In the genomic region with DNA sequence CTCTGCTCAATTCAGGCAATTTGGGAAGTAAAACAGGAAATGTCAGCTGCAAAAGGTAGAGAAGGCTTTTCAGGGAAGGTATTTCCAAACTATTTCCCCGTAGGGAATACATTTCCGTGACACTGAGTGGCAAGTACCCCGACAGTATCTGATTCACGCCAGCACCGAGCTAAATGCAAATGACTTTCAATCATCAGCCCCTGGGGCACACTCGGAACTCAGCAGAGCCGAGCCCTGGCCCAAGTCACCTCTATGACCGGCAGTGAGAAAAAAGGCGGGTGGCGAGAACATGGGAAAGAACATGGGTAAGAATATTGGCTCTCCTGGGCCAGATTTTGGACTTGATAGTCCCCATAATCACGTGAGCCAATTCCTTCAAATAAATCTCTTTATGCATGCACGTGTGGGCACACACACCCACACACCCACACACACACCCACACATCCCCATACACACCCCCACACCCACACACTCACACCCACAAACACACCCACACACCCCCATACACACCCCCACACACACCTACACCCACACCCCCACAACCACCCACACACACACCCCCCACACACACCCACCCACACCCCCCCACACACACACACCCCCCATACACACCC, we compare ENCODE assay signal across 31 cellular contexts. TPM values are rescaled to one million over a fixed set of nuclear protein-coding genes. Genes with fewer than 3 reads are reported as not detected.
DNase-seq lines count a peak whose midpoint lies in the region; ATAC-seq and TF ChIP-seq lines count a peak whose summit lies in the region.
"Had no signal": no experiment of that assay in that cellular context is flagged by ENCODE, and none has a peak within 500 bp of the region (broad histone marks: within the 10 kb centered on the region; RNA-seq: fewer than 3 reads in every experiment).

No MANE protein-coding gene starts in this region.

- no peaks in the 10 kb centered on the region for H3K36me3 Mint-ChIP-seq in GM23338 (ENCODE audit: low read depth)
- H3K36me3 Mint-ChIP-seq: CD14-positive monocyte; naive thymus-derived CD8-positive, alpha-beta T cell had no signal

- no peaks in the 10 kb centered on the region for H3K9me3 Mint-ChIP-seq in GM23338
- H3K9me3 Mint-ChIP-seq: naive thymus-derived CD8-positive, alpha-beta T cell; T-helper 2 cell treated with Interferon-gamma antibody and Interleukin-4, amounts not matched to agents 5 μg/mL and 100 μg/mL, for 36 hours had no signal

- TF ChIP-seq CTCF in GM23338 (conservative IDR thresholded peaks at IDR 0.05; ENCODE audit: low read depth in 2 of 2) = no peak
- no peak for TF ChIP-seq CTCF in HL-60 (IDR thresholded peaks at IDR 0.05; ENCODE audit: insufficient read depth, low read length)
- no peak for TF ChIP-seq CTCF in foreskin keratinocyte (conservative IDR thresholded peaks at IDR 0.05)

- no peak overlapping the region for H3K27ac ChIP-seq in GM23338 (ENCODE audit: low read depth)
- H3K27ac ChIP-seq in HL-60 (replicated peaks) = peak overlapping the region; percentile 34
- H3K27ac ChIP-seq in foreskin keratinocyte = no peak overlapping the region
- H3K27ac ChIP-seq: adrenal gland, body of pancreas, prostate gland had no signal

- H4K20me1 ChIP-seq in GM23338 (replicated peaks; ENCODE audit: insufficient read depth) = no peaks in the 10 kb centered on the region

- no peaks in the 10 kb centered on the region for H3K36me3 ChIP-seq in GM23338 (ENCODE audit: insufficient read depth)
- H3K36me3 ChIP-seq: adrenal gland, prostate gland had no signal

- H3K27me3 Mint-ChIP-seq in GM23338 (ENCODE audit: insufficient read depth, low read depth, poor library complexity) = peaks cover 9% of the 10 kb centered on the region

- H3K4me3 ChIP-seq in GM23338 = no peak overlapping the region
- no peak overlapping the region for H3K4me3 ChIP-seq in HL-60 (replicated peaks; ENCODE audit: insufficient read depth, low read length)
- H3K4me3 ChIP-seq: adrenal gland, body of pancreas, lung, prostate gland had no signal

- DNase-seq in GM23338 (ENCODE audit: low spot score) (no peak), HL-60 (ENCODE audit: low read depth in 1 of 2, low spot score in 1 of 2) (no peak), foreskin keratinocyte (no peak), renal cortical epithelial cell (ENCODE audit: low read depth) (peak; percentile 40), NCI-H187 (lab: John Stamatoyannopoulos, UW) (no peak), foreskin melanocyte (no peak), NCI-H524 treated with DMSO at 0.1 percent for 48 hours (lab: John Stamatoyannopoulos, UW) (no peak), NCI-H146 (lab: John Stamatoyannopoulos, UW) (no peak)
- DNase-seq: activated CD8-positive, alpha-beta memory T cell treated with anti-CD3 and anti-CD28 coated beads for 24 hours; activated naive CD4-positive, alpha-beta T cell treated with Interleukin-2 at 50 U/mL for 16 hours; activated T-cell treated with anti-CD3 and anti-CD28 coated beads, Interleukin-2, amount 50 U/mL, for 1 hour; adrenal gland; body of pancreas; Calu3; DMS79 treated with DMSO at 0.1 percent for 48 hours; foreskin fibroblast; GF-D8; GOT3; Kasumi-1; kidney glomerular epithelial cell; NCI-H1417; NCI-H2081 treated with DMSO at 0.1 percent for 48 hours; NCI-H226; NCI-H69; SHP77 treated with DMSO at 0.1 percent for 48 hours; stimulated activated CD4-positive, alpha-beta T cell treated with anti-CD3 and anti-CD28 coated beads, Interleukin-4, amount 100 ng/mL, for 24 hours had no signal

- H3K79me2 ChIP-seq in GM23338 (replicated peaks; ENCODE audit: insufficient read depth) = no peaks in the 10 kb centered on the region; the same call in 1 of the 2 replicates

- peak; percentile 22 for ATAC-seq in GM23338
- peak; percentile 32 for ATAC-seq in foreskin keratinocyte
- ATAC-seq: body of pancreas; naive thymus-derived CD8-positive, alpha-beta T cell had no signal

- no peak overlapping the region for H2AFZ ChIP-seq in GM23338

- H3K27me3 ChIP-seq in GM23338 (ENCODE audit: insufficient read depth) (no peaks in the 10 kb centered on the region), HL-60 (ENCODE audit: insufficient read depth, poor library complexity, severe bottlenecking) (no peaks in the 10 kb centered on the region), foreskin keratinocyte (no peaks in the 10 kb centered on the region)
- H3K27me3 ChIP-seq: adrenal gland, body of pancreas had no signal

- H3K27ac Mint-ChIP-seq in GM23338 = peak overlapping the region; percentile 38; the same call in 1 of the 2 replicates
- H3K27ac Mint-ChIP-seq: CD14-positive monocyte; T-helper 2 cell treated with Interferon-gamma antibody and Interleukin-4, amounts not matched to agents 5 μg/mL and 100 μg/mL, for 36 hours had no signal

- no peaks in the 10 kb centered on the region for H3F3A ChIP-seq in GM23338 (replicated peaks; ENCODE audit: low read depth)

- no peaks in the 10 kb centered on the region for H3K9me2 ChIP-seq in GM23338 (ENCODE audit: insufficient read depth)

- H3K4me3 Mint-ChIP-seq in GM23338 = no peak overlapping the region
- H3K4me3 Mint-ChIP-seq: CD14-positive monocyte; naive thymus-derived CD8-positive, alpha-beta T cell; T-helper 2 cell treated with Interferon-gamma antibody and Interleukin-4, amounts not matched to agents 5 μg/mL and 100 μg/mL, for 36 hours had no signal

- no peak overlapping the region for H3K4me2 ChIP-seq in GM23338

- peaks cover 6% of the 10 kb centered on the region for H3K4me1 ChIP-seq in GM23338 (ENCODE audit: insufficient read depth)
- no peaks in the 10 kb centered on the region for H3K4me1 ChIP-seq in foreskin keratinocyte
- H3K4me1 ChIP-seq: adrenal gland, body of pancreas, prostate gland had no signal

- H3K4me1 Mint-ChIP-seq in GM23338 = peaks cover 39% of the 10 kb centered on the region

TF ChIP-seq in GM23338, 12 proteins besides CTCF, POLR2A, EP300 and RAD21:
- TF ChIP-seq ZNF331 (CRISPR knock-in tag; IDR thresholded peaks at IDR 0.05; ENCODE audit: low read depth) (no peak), JUNB (IDR thresholded peaks at IDR 0.05; ENCODE audit: unreplicated experiment) (no peak), EZH2phosphoT487 (IDR thresholded peaks at IDR 0.05; ENCODE audit: unreplicated experiment) (no peak), STAT1 (IDR thresholded peaks at IDR 0.05; ENCODE audit: unreplicated experiment) (no peak), EZH2 (IDR thresholded peaks at IDR 0.05; ENCODE audit: low read depth, unreplicated experiment) (no peak), POLR2AphosphoS5 (IDR thresholded peaks at IDR 0.05; ENCODE audit: low read depth) (no peak)
- TF ChIP-seq, protein P1, sequence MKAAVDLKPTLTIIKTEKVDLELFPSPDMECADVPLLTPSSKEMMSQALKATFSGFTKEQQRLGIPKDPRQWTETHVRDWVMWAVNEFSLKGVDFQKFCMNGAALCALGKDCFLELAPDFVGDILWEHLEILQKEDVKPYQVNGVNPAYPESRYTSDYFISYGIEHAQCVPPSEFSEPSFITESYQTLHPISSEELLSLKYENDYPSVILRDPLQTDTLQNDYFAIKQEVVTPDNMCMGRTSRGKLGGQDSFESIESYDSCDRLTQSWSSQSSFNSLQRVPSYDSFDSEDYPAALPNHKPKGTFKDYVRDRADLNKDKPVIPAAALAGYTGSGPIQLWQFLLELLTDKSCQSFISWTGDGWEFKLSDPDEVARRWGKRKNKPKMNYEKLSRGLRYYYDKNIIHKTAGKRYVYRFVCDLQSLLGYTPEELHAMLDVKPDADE (IDR thresholded peaks at IDR 0.05) = no peak

RNA-seq across cellular contexts. Expression of a gene that starts 43.0 kb away (rescaled TPM):
- 6.8 and 8.2 TPM in 2 replicates for total RNA-seq in GM23338 (2014; rRNA removed; shearing (Covaris generic))
- polyA plus RNA-seq in GM23338 (2016; fragmentation: Nextera tagmentation; extraction: Ambion mirVana) (4.8 and 6.6 TPM in 2 replicates), foreskin keratinocyte (0.03 and 0.07 TPM in 2 replicates)
- total RNA-seq in foreskin keratinocyte (0.04 TPM in 1 of 2 replicates, not detected in the other), renal cortical epithelial cell (0.40 TPM in 1 of 2 replicates, not detected in the other)
- total RNA-seq: body of pancreas, Calu3 had no signal
